Comparison of ENCODE assay signal across 7 cellular contexts in the genomic region with DNA sequence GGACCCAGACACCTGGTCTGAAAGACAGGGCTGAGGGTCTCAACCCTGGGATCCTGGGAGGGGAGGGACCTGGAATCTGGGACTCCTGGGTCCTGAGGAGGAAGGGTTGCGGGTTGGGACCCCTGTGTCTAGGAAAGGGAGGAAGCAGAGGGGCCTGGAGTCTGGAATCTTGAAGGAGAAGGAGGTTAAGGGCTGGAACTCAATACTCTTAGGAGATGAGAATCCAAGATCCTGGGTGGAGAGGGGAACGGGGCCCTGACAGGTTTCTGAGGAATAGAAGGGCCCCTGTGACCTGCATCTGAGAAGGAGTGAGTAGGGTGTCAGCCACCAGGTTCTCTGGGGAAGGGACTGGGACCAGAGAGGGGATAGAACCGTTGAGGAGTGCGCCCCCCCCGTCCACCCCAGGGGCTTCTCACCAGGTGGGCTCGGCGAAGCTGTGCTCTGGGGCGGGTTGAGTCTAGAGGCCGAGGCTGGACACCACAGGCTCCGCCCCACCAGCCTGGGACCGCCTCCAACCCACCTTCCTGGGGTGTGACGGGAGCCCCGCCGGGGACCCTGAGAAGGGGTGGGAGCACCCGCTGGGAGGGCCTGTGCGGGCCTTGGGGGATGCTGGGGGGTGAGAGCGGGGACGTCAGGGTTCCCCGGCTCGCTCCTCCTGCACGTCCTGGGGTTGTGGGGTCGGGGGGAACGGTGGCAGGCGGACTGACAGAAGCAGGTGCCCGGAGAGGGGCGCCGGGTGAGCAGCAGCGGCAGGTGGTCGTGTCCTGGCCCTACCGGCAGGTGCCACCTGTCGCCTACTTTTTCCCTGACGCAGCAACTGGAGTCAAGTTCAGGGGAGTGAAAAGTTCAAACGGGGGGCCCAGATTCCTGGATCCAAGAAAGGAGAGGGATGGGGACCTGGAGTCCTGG. TPM values are rescaled to one million over a fixed set of nuclear protein-coding genes. Genes with fewer than 3 reads are reported as not detected.
A peak's percentile ranks its signal among the peaks of the same experiment; 100 is the strongest.
DNase-seq lines count a peak whose midpoint lies in the region; ATAC-seq lines count a peak whose summit lies in the region.

A gene with protein sequence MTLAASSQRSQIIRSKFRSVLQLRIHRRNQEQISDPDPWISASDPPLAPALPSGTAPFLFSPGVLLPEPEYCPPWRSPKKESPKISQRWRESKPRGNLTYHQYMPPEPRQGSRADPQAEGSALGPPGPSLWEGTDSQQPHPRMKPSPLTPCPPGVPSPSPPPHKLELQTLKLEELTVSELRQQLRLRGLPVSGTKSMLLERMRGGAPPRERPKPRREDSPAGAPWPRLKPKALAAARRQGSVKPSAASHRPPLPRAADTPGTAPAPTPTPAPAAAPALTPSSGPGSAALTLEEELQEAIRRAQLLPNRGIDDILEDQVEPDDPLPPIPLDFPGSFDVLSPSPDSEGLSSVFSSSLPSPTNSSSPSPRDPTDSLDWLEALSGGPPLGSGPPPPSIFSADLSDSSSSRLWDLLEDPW (minus strand): TSS at position 463 of the 909 bp plus-strand sequence. CDS start 694 bp downstream, outside the sequence.

- ATAC-seq in stimulated activated naive CD8-positive, alpha-beta T cell treated with anti-CD3 and anti-CD28 coated beads, Interleukin-15, amount 100 ng/mL, for 72 hours = no peak
- ATAC-seq in GM18867 (IDR thresholded peaks at IDR 0.05; ENCODE audit: unreplicated experiment) = no peak
- ATAC-seq in HG03432 (IDR thresholded peaks at IDR 0.05; ENCODE audit: unreplicated experiment) = no peak

- H3K4me3 ChIP-seq in iPS-18c (ENCODE audit: insufficient read depth, low read depth, low read length) = peak within 1 kb of the TSS; percentile 26

- H3K27me3 Mint-ChIP-seq in activated T-helper 1 cell treated with anti-CD3 and anti-CD28 coated beads, Interleukin-12 subunit alpha, Interleukin-12 subunit beta, Interleukin-2, Interleukin-4 antibody, amounts not matched to agents 30 ng/mL and 10 ng/mL and 1 ng/mL, durations not matched to agents 14 hours and 24 hours and 36 hours (ENCODE audit: insufficient read depth) = no peaks in the 10 kb centered on the region
- no peaks in the 10 kb centered on the region for H3K27me3 Mint-ChIP-seq in stimulated activated naive CD8-positive, alpha-beta T cell treated with anti-CD3 and anti-CD28 coated beads, Interleukin-15, amount 100 ng/mL, for 72 hours

- no peaks in the 10 kb centered on the region for H3K36me3 Mint-ChIP-seq in activated T-helper 1 cell treated with anti-CD3 and anti-CD28 coated beads, Interleukin-12 subunit alpha, Interleukin-12 subunit beta, Interleukin-2, Interleukin-4 antibody, amounts not matched to agents 30 ng/mL and 10 ng/mL and 1 ng/mL, durations not matched to agents 14 hours and 24 hours and 36 hours (ENCODE audit: low read depth)

- H3K4me1 Mint-ChIP-seq in activated T-helper 1 cell treated with anti-CD3 and anti-CD28 coated beads, Interleukin-12 subunit alpha, Interleukin-12 subunit beta, Interleukin-2, Interleukin-4 antibody, amounts not matched to agents 30 ng/mL and 10 ng/mL and 1 ng/mL, durations not matched to agents 14 hours and 24 hours and 36 hours (ENCODE audit: low read depth) = peaks cover 17% of the 10 kb centered on the region
- peaks cover 41% of the 10 kb centered on the region for H3K4me1 Mint-ChIP-seq in stimulated activated naive CD8-positive, alpha-beta T cell treated with anti-CD3 and anti-CD28 coated beads, Interleukin-15, amount 100 ng/mL, for 72 hours

- H3K9me3 Mint-ChIP-seq in activated T-helper 1 cell treated with anti-CD3 and anti-CD28 coated beads, Interleukin-12 subunit alpha, Interleukin-12 subunit beta, Interleukin-2, Interleukin-4 antibody, amounts not matched to agents 30 ng/mL and 10 ng/mL and 1 ng/mL, durations not matched to agents 14 hours and 24 hours and 36 hours = no peaks in the 10 kb centered on the region
- peaks cover 0 to under 1% of the 10 kb centered on the region in 2 donors for H3K9me3 Mint-ChIP-seq in stimulated activated naive CD8-positive, alpha-beta T cell treated with anti-CD3 and anti-CD28 coated beads, Interleukin-15, amount 100 ng/mL, for 72 hours

- peak within 1 kb of the TSS; percentile 92 for H3K4me3 Mint-ChIP-seq in activated T-helper 1 cell treated with anti-CD3 and anti-CD28 coated beads, Interleukin-12 subunit alpha, Interleukin-12 subunit beta, Interleukin-2, Interleukin-4 antibody, amounts not matched to agents 30 ng/mL and 10 ng/mL and 1 ng/mL, durations not matched to agents 14 hours and 24 hours and 36 hours
- peak within 1 kb of the TSS; percentile 87 to 88 for H3K4me3 Mint-ChIP-seq in stimulated activated naive CD8-positive, alpha-beta T cell treated with anti-CD3 and anti-CD28 coated beads, Interleukin-15, amount 100 ng/mL, for 72 hours

- DNase-seq in HuH-7 (ENCODE audit: low spot score) (peak; percentile 76), NCI-H526 treated with DMSO at 0.1 percent for 48 hours (lab: John Stamatoyannopoulos, UW) (no peak)
- no peak for DNase-seq in activated T-helper 1 cell treated with anti-CD3 and anti-CD28 coated beads, Interleukin-12 subunit alpha, Interleukin-12 subunit beta, Interleukin-2, Interleukin-4 antibody, amounts not matched to agents 30 ng/mL and 10 ng/mL and 1 ng/mL, durations not matched to agents 14 hours and 24 hours and 36 hours (ENCODE audit: low spot score)
- no peak for DNase-seq in stimulated activated naive CD8-positive, alpha-beta T cell treated with anti-CD3 and anti-CD28 coated beads, Interleukin-15, amount 100 ng/mL, for 72 hours

- H3K9me3 ChIP-seq in iPS-18c (ENCODE audit: control insufficient read depth, insufficient read depth, low read length) = peaks cover 2% of the 10 kb centered on the region

- H3K27ac Mint-ChIP-seq in activated T-helper 1 cell treated with anti-CD3 and anti-CD28 coated beads, Interleukin-12 subunit alpha, Interleukin-12 subunit beta, Interleukin-2, Interleukin-4 antibody, amounts not matched to agents 30 ng/mL and 10 ng/mL and 1 ng/mL, durations not matched to agents 14 hours and 24 hours and 36 hours = peak within 1 kb of the TSS; percentile 98
- H3K27ac Mint-ChIP-seq in stimulated activated naive CD8-positive, alpha-beta T cell treated with anti-CD3 and anti-CD28 coated beads, Interleukin-15, amount 100 ng/mL, for 72 hours = peak within 1 kb of the TSS; percentile 93 to 97

- intact Hi-C loops in activated T-helper 1 cell treated with anti-CD3 and anti-CD28 coated beads, Interleukin-12 subunit alpha, Interleukin-12 subunit beta, Interleukin-2, Interleukin-4 antibody, amounts not matched to agents 30 ng/mL and 10 ng/mL and 1 ng/mL, durations not matched to agents 14 hours and 24 hours and 36 hours (cut with micrococcal nuclease) = loop anchor here (2.0 to 10.0 kb wide), 6 partner anchors 75 to 1675 kb away; a partner anchor contains a TSS

RNA-seq across cellular contexts. Expression of the gene that starts here (rescaled TPM):
- total RNA-seq in activated T-helper 1 cell treated with anti-CD3 and anti-CD28 coated beads, Interleukin-12 subunit alpha, Interleukin-12 subunit beta, Interleukin-2, Interleukin-4 antibody, amounts not matched to agents 30 ng/mL and 10 ng/mL and 1 ng/mL, durations not matched to agents 14 hours and 24 hours and 36 hours = 1.4 and 1.7 TPM in 2 replicates
